ENCODE assay signal across 6 cellular contexts in genomic region chr10:44034946-44035345, GRCh38.
"Had no signal": no experiment of that assay in that cellular context is flagged by ENCODE, and none has a peak within 500 bp of the region (broad histone marks: within the 10 kb centered on the region; RNA-seq: fewer than 3 reads in every experiment).

No MANE protein-coding gene starts in this region.

- FAIRE-seq: G401.6, GM12891, GM18507, GM19239 had no signal

- DNase-seq: GDM1, GF-D8 had no signal
